Comparison of ENCODE assay signal across 3 cellular contexts in the genomic region with DNA sequence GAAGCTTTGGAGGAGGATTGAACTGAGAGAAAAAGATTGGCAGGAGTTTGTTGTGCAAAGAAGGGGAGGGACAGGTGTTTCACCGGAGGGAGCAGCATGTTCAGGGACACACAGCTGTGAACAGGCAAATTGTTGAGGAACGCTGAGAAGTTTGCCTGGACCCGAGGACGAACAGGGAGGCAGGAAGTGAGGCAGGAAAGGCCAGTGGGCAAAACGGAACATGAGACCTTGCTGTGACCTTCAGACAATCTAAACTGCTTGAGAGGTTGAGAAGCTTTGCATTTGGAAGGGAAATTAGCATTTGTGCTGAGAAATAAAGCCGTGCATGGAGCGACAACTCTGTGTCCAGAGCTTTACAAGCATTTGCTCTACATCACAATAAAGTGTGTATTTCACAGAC.
TF ChIP-seq lines count a peak whose summit lies in the region.

No MANE protein-coding gene starts in this region.

TF ChIP-seq in SK-N-SH, 30 proteins besides CTCF, POLR2A, EP300 and RAD21:
- no peak for TF ChIP-seq MEF2A (IDR thresholded peaks at IDR 0.05; ENCODE audit: borderline replicate concordance, low read depth)
- TF ChIP-seq RXRA (IDR thresholded peaks at IDR 0.05; ENCODE audit: borderline replicate concordance, low read depth): no peak
- no peak for TF ChIP-seq REST (IDR thresholded peaks at IDR 0.05; ENCODE audit: low read depth, low read length)
- no peak for TF ChIP-seq MXI1 (IDR thresholded peaks at IDR 0.05; ENCODE audit: low read depth, low read length)
- TF ChIP-seq PBX3 (IDR thresholded peaks at IDR 0.05): no peak
- TF ChIP-seq RCOR1 (IDR thresholded peaks at IDR 0.05; ENCODE audit: low read length): no peak
- no peak for TF ChIP-seq USF2 (IDR thresholded peaks at IDR 0.05; ENCODE audit: borderline replicate concordance, low read depth, low read length)
- no peak for TF ChIP-seq JUND (IDR thresholded peaks at IDR 0.05)
- no peak for TF ChIP-seq FOSL2 (IDR thresholded peaks at IDR 0.05; ENCODE audit: borderline replicate concordance, low read depth)
TF ChIP-seq in SK-N-SH: peak in this region for 0.

TF ChIP-seq in SK-N-SH treated with all-trans-retinoic acid at 6 μM for 48 hours, 23 proteins besides CTCF, POLR2A, EP300 and RAD21 (continues in another document):
- TF ChIP-seq SNAI2 (CRISPR knock-in tag; IDR thresholded peaks at IDR 0.05) (no peak), ZNF8 (CRISPR knock-in tag; IDR thresholded peaks at IDR 0.05) (no peak), GLIS3 (CRISPR knock-in tag; IDR thresholded peaks at IDR 0.05) (no peak), ZC3H10 (CRISPR knock-in tag; IDR thresholded peaks at IDR 0.05) (no peak), TOX (CRISPR knock-in tag; IDR thresholded peaks at IDR 0.05; ENCODE audit: borderline replicate concordance) (no peak), RARB (CRISPR knock-in tag; IDR thresholded peaks at IDR 0.05) (no peak), ZFP30 (CRISPR knock-in tag; IDR thresholded peaks at IDR 0.05) (no peak), OSR1 (CRISPR knock-in tag; IDR thresholded peaks at IDR 0.05) (no peak), POU6F1 (CRISPR knock-in tag; IDR thresholded peaks at IDR 0.05; ENCODE audit: borderline replicate concordance, low read depth) (no peak), PATZ1 (CRISPR knock-in tag; IDR thresholded peaks at IDR 0.05; ENCODE audit: borderline replicate concordance) (no peak), ZNF70 (CRISPR knock-in tag; IDR thresholded peaks at IDR 0.05) (no peak), ESRRG (CRISPR knock-in tag; IDR thresholded peaks at IDR 0.05) (no peak)
- TF ChIP-seq, protein P1, sequence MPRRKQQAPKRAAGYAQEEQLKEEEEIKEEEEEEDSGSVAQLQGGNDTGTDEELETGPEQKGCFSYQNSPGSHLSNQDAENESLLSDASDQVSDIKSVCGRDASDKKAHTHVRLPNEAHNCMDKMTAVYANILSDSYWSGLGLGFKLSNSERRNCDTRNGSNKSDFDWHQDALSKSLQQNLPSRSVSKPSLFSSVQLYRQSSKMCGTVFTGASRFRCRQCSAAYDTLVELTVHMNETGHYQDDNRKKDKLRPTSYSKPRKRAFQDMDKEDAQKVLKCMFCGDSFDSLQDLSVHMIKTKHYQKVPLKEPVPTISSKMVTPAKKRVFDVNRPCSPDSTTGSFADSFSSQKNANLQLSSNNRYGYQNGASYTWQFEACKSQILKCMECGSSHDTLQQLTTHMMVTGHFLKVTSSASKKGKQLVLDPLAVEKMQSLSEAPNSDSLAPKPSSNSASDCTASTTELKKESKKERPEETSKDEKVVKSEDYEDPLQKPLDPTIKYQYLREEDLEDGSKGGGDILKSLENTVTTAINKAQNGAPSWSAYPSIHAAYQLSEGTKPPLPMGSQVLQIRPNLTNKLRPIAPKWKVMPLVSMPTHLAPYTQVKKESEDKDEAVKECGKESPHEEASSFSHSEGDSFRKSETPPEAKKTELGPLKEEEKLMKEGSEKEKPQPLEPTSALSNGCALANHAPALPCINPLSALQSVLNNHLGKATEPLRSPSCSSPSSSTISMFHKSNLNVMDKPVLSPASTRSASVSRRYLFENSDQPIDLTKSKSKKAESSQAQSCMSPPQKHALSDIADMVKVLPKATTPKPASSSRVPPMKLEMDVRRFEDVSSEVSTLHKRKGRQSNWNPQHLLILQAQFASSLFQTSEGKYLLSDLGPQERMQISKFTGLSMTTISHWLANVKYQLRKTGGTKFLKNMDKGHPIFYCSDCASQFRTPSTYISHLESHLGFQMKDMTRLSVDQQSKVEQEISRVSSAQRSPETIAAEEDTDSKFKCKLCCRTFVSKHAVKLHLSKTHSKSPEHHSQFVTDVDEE (CRISPR knock-in tag; IDR thresholded peaks at IDR 0.05): no peak
- TF ChIP-seq, protein P2, sequence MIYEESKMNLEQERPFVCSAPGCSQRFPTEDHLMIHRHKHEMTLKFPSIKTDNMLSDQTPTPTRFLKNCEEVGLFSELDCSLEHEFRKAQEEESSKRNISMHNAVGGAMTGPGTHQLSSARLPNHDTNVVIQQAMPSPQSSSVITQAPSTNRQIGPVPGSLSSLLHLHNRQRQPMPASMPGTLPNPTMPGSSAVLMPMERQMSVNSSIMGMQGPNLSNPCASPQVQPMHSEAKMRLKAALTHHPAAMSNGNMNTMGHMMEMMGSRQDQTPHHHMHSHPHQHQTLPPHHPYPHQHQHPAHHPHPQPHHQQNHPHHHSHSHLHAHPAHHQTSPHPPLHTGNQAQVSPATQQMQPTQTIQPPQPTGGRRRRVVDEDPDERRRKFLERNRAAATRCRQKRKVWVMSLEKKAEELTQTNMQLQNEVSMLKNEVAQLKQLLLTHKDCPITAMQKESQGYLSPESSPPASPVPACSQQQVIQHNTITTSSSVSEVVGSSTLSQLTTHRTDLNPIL (CRISPR knock-in tag; IDR thresholded peaks at IDR 0.05; ENCODE audit: low read depth): no peak
- TF ChIP-seq, protein P3, sequence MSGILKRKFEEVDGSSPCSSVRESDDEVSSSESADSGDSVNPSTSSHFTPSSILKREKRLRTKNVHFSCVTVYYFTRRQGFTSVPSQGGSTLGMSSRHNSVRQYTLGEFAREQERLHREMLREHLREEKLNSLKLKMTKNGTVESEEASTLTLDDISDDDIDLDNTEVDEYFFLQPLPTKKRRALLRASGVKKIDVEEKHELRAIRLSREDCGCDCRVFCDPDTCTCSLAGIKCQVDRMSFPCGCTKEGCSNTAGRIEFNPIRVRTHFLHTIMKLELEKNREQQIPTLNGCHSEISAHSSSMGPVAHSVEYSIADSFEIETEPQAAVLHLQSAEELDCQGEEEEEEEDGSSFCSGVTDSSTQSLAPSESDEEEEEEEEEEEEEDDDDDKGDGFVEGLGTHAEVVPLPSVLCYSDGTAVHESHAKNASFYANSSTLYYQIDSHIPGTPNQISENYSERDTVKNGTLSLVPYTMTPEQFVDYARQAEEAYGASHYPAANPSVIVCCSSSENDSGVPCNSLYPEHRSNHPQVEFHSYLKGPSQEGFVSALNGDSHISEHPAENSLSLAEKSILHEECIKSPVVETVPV (CRISPR knock-in tag; IDR thresholded peaks at IDR 0.05): no peak

TF ChIP-seq in HepG2, 621 proteins besides CTCF, POLR2A, EP300 and RAD21 (continues in another document):
- peak; percentile 52; the same call in 1 of the 2 replicates for TF ChIP-seq ZMYM3 (CRISPR knock-in tag; IDR thresholded peaks at IDR 0.05)
- no peak for TF ChIP-seq STAT5B (CRISPR knock-in tag; IDR thresholded peaks at IDR 0.05)
- TF ChIP-seq RARA (CRISPR knock-in tag; IDR thresholded peaks at IDR 0.05): peak; percentile 33; the same call in 1 of the 2 replicates
- TF ChIP-seq ZNF567 (CRISPR knock-in tag; IDR thresholded peaks at IDR 0.05; ENCODE audit: borderline replicate concordance): 0 out of 2 replicates have a peak, but pooled peaks have one; percentile 23
- TF ChIP-seq GABPA (IDR thresholded peaks at IDR 0.05; ENCODE audit: low read depth, low read length): peak; percentile 60
- peak; percentile 82 for TF ChIP-seq GABPA (CRISPR knock-in tag; IDR thresholded peaks at IDR 0.05; ENCODE audit: low read depth)
- peak; percentile 48; the same call in 1 of the 2 replicates for TF ChIP-seq TFAP4 (IDR thresholded peaks at IDR 0.05; ENCODE audit: borderline replicate concordance, low read depth)
- 0 out of 2 replicates have a peak, but pooled peaks have one; percentile 29 for TF ChIP-seq GABPB1 (CRISPR knock-in tag; IDR thresholded peaks at IDR 0.05)
- peak; percentile 69 for TF ChIP-seq ETV5 (CRISPR knock-in tag; IDR thresholded peaks at IDR 0.05; ENCODE audit: borderline replicate concordance)
- TF ChIP-seq ZBTB37 (CRISPR knock-in tag; IDR thresholded peaks at IDR 0.05): no peak
- no peak for TF ChIP-seq GATA4 (IDR thresholded peaks at IDR 0.05; ENCODE audit: borderline replicate concordance, low read depth)
- TF ChIP-seq, protein P4, sequence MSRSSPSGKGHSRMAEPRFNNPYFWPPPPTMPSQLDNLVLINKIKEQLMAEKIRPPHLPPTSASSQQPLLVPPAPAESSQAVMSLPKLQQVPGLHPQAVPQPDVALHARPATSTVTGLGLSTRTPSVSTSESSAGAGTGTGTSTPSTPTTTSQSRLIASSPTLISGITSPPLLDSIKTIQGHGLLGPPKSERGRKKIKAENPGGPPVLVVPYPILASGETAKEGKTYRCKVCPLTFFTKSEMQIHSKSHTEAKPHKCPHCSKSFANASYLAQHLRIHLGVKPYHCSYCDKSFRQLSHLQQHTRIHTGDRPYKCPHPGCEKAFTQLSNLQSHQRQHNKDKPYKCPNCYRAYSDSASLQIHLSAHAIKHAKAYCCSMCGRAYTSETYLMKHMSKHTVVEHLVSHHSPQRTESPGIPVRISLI (CRISPR knock-in tag; IDR thresholded peaks at IDR 0.05; ENCODE audit: borderline replicate concordance): no peak
- 0 out of 2 replicates have a peak, but pooled peaks have one; percentile 20 for TF ChIP-seq MIXL1 (CRISPR knock-in tag; IDR thresholded peaks at IDR 0.05)
- peak; percentile 23; the same call in 1 of the 2 replicates for TF ChIP-seq ZNF574 (CRISPR knock-in tag; IDR thresholded peaks at IDR 0.05)
- TF ChIP-seq KIAA2018 (CRISPR knock-in tag; IDR thresholded peaks at IDR 0.05; ENCODE audit: borderline replicate concordance): no peak
- 0 out of 2 replicates have a peak, but pooled peaks have one; percentile 27 for TF ChIP-seq ZNF788 (CRISPR knock-in tag; IDR thresholded peaks at IDR 0.05; ENCODE audit: borderline replicate concordance)
- TF ChIP-seq ESRRA (CRISPR knock-in tag; IDR thresholded peaks at IDR 0.05; ENCODE audit: low read depth): peak; percentile 70; the same call in 1 of the 2 replicates
